Comparison of ENCODE assay signal across 8 cellular contexts in genomic region chr12:7959278-7960063, GRCh38. TPM values are rescaled to one million over a fixed set of nuclear protein-coding genes. Genes with fewer than 3 reads are reported as not detected.
DNase-seq lines count a peak whose midpoint lies in the region; ATAC-seq, FAIRE-seq and TF ChIP-seq lines count a peak whose summit lies in the region.

No MANE protein-coding gene starts in this region.

- H3K4me1 ChIP-seq in endothelial cell of umbilical vein (ENCODE audit: control insufficient read depth, extremely low read depth, insufficient read depth, low read length): peaks cover 21% of the 10 kb centered on the region
- peaks cover 24% of the 10 kb centered on the region for H3K4me1 ChIP-seq in smooth muscle cell (ENCODE audit: low read depth)

- H3K27me3 ChIP-seq in endothelial cell of umbilical vein (ENCODE audit: control insufficient read depth in 2 of 2, insufficient read depth in 2 of 2, low read length in 2 of 2) (no peaks in the 10 kb centered on the region), smooth muscle cell (ENCODE audit: low read depth) (no peaks in the 10 kb centered on the region)

- no peak overlapping the region for H3K9ac ChIP-seq in endothelial cell of umbilical vein (replicated peaks; ENCODE audit: extremely low read depth, insufficient read depth, low read length)
- H3K9ac ChIP-seq in smooth muscle cell (ENCODE audit: low read depth): peak overlapping the region; percentile 67

- H3K4me3 ChIP-seq in endothelial cell of umbilical vein (replicated peaks in 1 of 3; ENCODE audit: insufficient read depth in 1 of 3, low read depth in 1 of 3, low read length in 3 of 3) (no peak overlapping the region), smooth muscle cell (peak overlapping the region; percentile 47)

- no peaks in the 10 kb centered on the region for H3K79me2 ChIP-seq in endothelial cell of umbilical vein (ENCODE audit: control insufficient read depth, insufficient read depth, low read length)
- no peaks in the 10 kb centered on the region for H3K79me2 ChIP-seq in smooth muscle cell (ENCODE audit: low read depth)

- POLR2A ChIA-PET in activated CD4-positive, alpha-beta T cell treated with anti-CD3 and anti-CD28 coated beads for 36 hours (lab: Charles Lee): interaction anchor here (0.6 to 4.2 kb wide), 5 partner anchors 11 to 119 kb away, joined by 3 to 115 read pairs (median 10); partner anchors contain the start of gene SLC2A3
- POLR2A ChIA-PET in endothelial cell of umbilical vein (lab: Charles Lee): interaction anchor here (1.5 to 2.8 kb wide), 2 partner anchors 23 to 24 kb away, joined by 12 to 135 read pairs; partner anchors contain the start of gene SLC2A3

- peaks cover 30% of the 10 kb centered on the region for H3K4me1 Mint-ChIP-seq in activated CD4-positive, alpha-beta T cell treated with anti-CD3 and anti-CD28 coated beads for 36 hours

- TF ChIP-seq POLR2A in endothelial cell of umbilical vein (IDR thresholded peaks at IDR 0.05; ENCODE audit: low read depth, low read length): no peak

- CTCF ChIA-PET in activated CD4-positive, alpha-beta T cell treated with anti-CD3 and anti-CD28 coated beads for 36 hours (lab: Charles Lee): interaction anchor here (0.6 to 13.0 kb wide), 9 partner anchors 11 to 118 kb away, joined by 3 to 210 read pairs (median 7); partner anchors contain the start of gene SLC2A3
- CTCF ChIA-PET in endothelial cell of umbilical vein (lab: Charles Lee): interaction anchor here (1.7 to 5.8 kb wide), 5 partner anchors 11 to 35 kb away, joined by 5 to 110 read pairs (median 28); partner anchors contain the start of gene SLC2A3

- dilution Hi-C loops in endothelial cell of umbilical vein (cut with MboI; ENCODE audit: extremely low pct_ligation_motif_present, low sequenced_read_pairs): no loop called here

- peak overlapping the region; percentile 95 for H2AFZ ChIP-seq in endothelial cell of umbilical vein (ENCODE audit: low read depth, low read length)
- H2AFZ ChIP-seq in smooth muscle cell (ENCODE audit: low read depth): peak overlapping the region; percentile 4

- peak overlapping the region; percentile 50 for H3K27ac ChIP-seq in endothelial cell of umbilical vein (ENCODE audit: insufficient read depth, low read depth, low read length)
- H3K27ac ChIP-seq in smooth muscle cell (ENCODE audit: low read depth): peak overlapping the region; percentile 95

- no peaks in the 10 kb centered on the region for H3K9me3 ChIP-seq in endothelial cell of umbilical vein (replicated peaks; ENCODE audit: control insufficient read depth, insufficient read depth, low read length)
- no peaks in the 10 kb centered on the region for H3K9me3 ChIP-seq in smooth muscle cell (replicated peaks; ENCODE audit: low read depth)

- H3K27ac Mint-ChIP-seq in activated CD4-positive, alpha-beta T cell treated with anti-CD3 and anti-CD28 coated beads for 36 hours: peak overlapping the region; percentile 94

- H3K4me3 Mint-ChIP-seq in activated CD4-positive, alpha-beta T cell treated with anti-CD3 and anti-CD28 coated beads for 36 hours: peak overlapping the region; percentile 86

- H3K4me2 ChIP-seq in endothelial cell of umbilical vein (ENCODE audit: insufficient read depth, low read length) (no peak overlapping the region), smooth muscle cell (peak overlapping the region; percentile 75)

- H3K36me3 ChIP-seq in endothelial cell of umbilical vein (ENCODE audit: control insufficient read depth in 2 of 2, extremely low read depth in 1 of 2, insufficient read depth in 2 of 2, low read length in 2 of 2) (no peaks in the 10 kb centered on the region), smooth muscle cell (ENCODE audit: low read depth) (no peaks in the 10 kb centered on the region)

- DNase-seq in HTR-8/SVneo (ENCODE audit: insufficient read length, low spot score): no peak
- peak; percentile 60 for DNase-seq in activated CD4-positive, alpha-beta T cell treated with anti-CD3 and anti-CD28 coated beads for 36 hours
- peak; percentile 3 for DNase-seq in endothelial cell of umbilical vein (ENCODE audit: low read depth, low spot score)
- no peak for DNase-seq in smooth muscle cell (lab: John Stamatoyannopoulos, UW; ENCODE audit: unreplicated experiment)
- no peak for DNase-seq in retina
- no peak for DNase-seq in SHP77 treated with DMSO at 0.1 percent for 48 hours (lab: John Stamatoyannopoulos, UW)
- DNase-seq in globus pallidus (ENCODE audit: low spot score): no peak

- H4K20me1 ChIP-seq in endothelial cell of umbilical vein (replicated peaks; ENCODE audit: control insufficient read depth, extremely low read depth, insufficient read depth, low read length) (no peaks in the 10 kb centered on the region), smooth muscle cell (ENCODE audit: low read depth) (no peaks in the 10 kb centered on the region)

- 32% methylated on average over 5 of the region's 5 CpGs for WGBS in smooth muscle cell (ENCODE audit: low lambda C conversion rate)

- no peaks in the 10 kb centered on the region for H3K27me3 Mint-ChIP-seq in activated CD4-positive, alpha-beta T cell treated with anti-CD3 and anti-CD28 coated beads for 36 hours

- H3K9me3 Mint-ChIP-seq in activated CD4-positive, alpha-beta T cell treated with anti-CD3 and anti-CD28 coated beads for 36 hours (ENCODE audit: low read depth): no peaks in the 10 kb centered on the region

- H3K36me3 Mint-ChIP-seq in activated CD4-positive, alpha-beta T cell treated with anti-CD3 and anti-CD28 coated beads for 36 hours (ENCODE audit: low read depth): peaks cover 9% of the 10 kb centered on the region

- ATAC-seq in GM18909 (IDR thresholded peaks at IDR 0.05; ENCODE audit: poor library complexity, unreplicated experiment): peak; percentile 48
- peak; percentile 34 for ATAC-seq in activated CD4-positive, alpha-beta T cell treated with anti-CD3 and anti-CD28 coated beads for 36 hours

- FAIRE-seq in HTR-8/SVneo (lab: Jason Lieb, UNC): peak; percentile 59
- FAIRE-seq in endothelial cell of umbilical vein (lab: Jason Lieb, UNC): no peak

- H3K9me1 ChIP-seq in endothelial cell of umbilical vein (replicated peaks; ENCODE audit: control insufficient read depth, extremely low read depth, insufficient read depth, low read length): no peaks in the 10 kb centered on the region

- no TSS peak for BruUV-seq in endothelial cell of umbilical vein (replicated peaks; lab: Mats Ljungman, UMichigan)

- intact Hi-C loops in activated CD4-positive, alpha-beta T cell treated with anti-CD3 and anti-CD28 coated beads for 36 hours (cut with DNase I, micrococcal nuclease): loop anchor here (1.0 to 2.0 kb wide), 7 partner anchors 11 to 123 kb away; partner anchors contain the start of genes SLC2A3 (in 2 of the 2) and NECAP1 (in 1 of the 2)
- intact Hi-C loops in endothelial cell of umbilical vein (cut with micrococcal nuclease): loop anchor here (1.0 to 2.0 kb wide), 2 partner anchors 23 to 35 kb away; partner anchors contain the start of gene SLC2A3

- TF ChIP-seq CTCF in endothelial cell of umbilical vein (IDR thresholded peaks at IDR 0.05; ENCODE audit: extremely low read depth in 1 of 2, insufficient read depth in 1 of 2, low read depth in 1 of 2, low read length in 2 of 2): no peak
- no peak for TF ChIP-seq CTCF in smooth muscle cell (IDR thresholded peaks at IDR 0.05; ENCODE audit: borderline replicate concordance, insufficient read depth, poor library complexity, severe bottlenecking)

- peaks cover 15% of the 10 kb centered on the region for H3F3A ChIP-seq in smooth muscle cell (ENCODE audit: low read depth)

TF ChIP-seq in endothelial cell of umbilical vein, 7 proteins besides CTCF, POLR2A, EP300 and RAD21:
- TF ChIP-seq JUN (IDR thresholded peaks at IDR 0.05; ENCODE audit: borderline replicate concordance, insufficient read depth, insufficient read length, low read depth): no peak

RNA-seq across cellular contexts. Expression of gene SLC2A3, which starts 23.5 kb away (rescaled TPM):
- 100 to 1,000 TPM; 396 to 511 TPM for total RNA-seq in activated CD4-positive, alpha-beta T cell treated with anti-CD3 and anti-CD28 coated beads for 36 hours
- total RNA-seq in endothelial cell of umbilical vein (13.9 and 25.7 TPM in 2 replicates), smooth muscle cell (938 and 998 TPM in 2 replicates)
- polyA plus RNA-seq in endothelial cell of umbilical vein (12.7 and 20.8 TPM in 2 replicates), smooth muscle cell (211 and 466 TPM in 2 replicates)
- polyA plus RNA-seq in endothelial cell of umbilical vein (2011; cell fraction: cytosol; rRNA removed): 8.9 and 9.9 TPM in 2 replicates
- polyA plus RNA-seq in endothelial cell of umbilical vein (2011; cell fraction: nucleus; rRNA removed): 20.7 and 21.8 TPM in 2 replicates
- 33.5 and 53.0 TPM in 2 replicates for polyA plus RNA-seq in endothelial cell of umbilical vein (2012)
- polyA minus RNA-seq in endothelial cell of umbilical vein: 32.2 and 35.4 TPM in 2 replicates
- 22.0 TPM for polyA minus RNA-seq in endothelial cell of umbilical vein (2011; cell fraction: cytosol; rRNA and poly(A)+ RNA removed)
- 29.1 and 41.5 TPM in 2 replicates for polyA minus RNA-seq in endothelial cell of umbilical vein (2011; cell fraction: nucleus; rRNA and poly(A)+ RNA removed)

Comparison
In these comparisons a context has a peak if more than half of its experiments do, and no peak if none do; other contexts are left out.
1. DNase-seq: peak in activated CD4-positive, alpha-beta T cell treated with anti-CD3 and anti-CD28 coated beads for 36 hours (single experiment) and endothelial cell of umbilical vein (single experiment); none in HTR-8/SVneo (single experiment), smooth muscle cell (single experiment), retina (single experiment), SHP77 treated with DMSO at 0.1 percent for 48 hours (single experiment) and globus pallidus (single experiment).
2. RNA of gene SLC2A3, which starts 23.5 kb away (total RNA-seq): 938 to 998 TPM in smooth muscle cell and 396 to 511 TPM in activated CD4-positive, alpha-beta T cell treated with anti-CD3 and anti-CD28 coated beads for 36 hours; 13.9 to 25.7 TPM in endothelial cell of umbilical vein; every median in the first group is over 10 times any median in the second.